In the genomic region with DNA sequence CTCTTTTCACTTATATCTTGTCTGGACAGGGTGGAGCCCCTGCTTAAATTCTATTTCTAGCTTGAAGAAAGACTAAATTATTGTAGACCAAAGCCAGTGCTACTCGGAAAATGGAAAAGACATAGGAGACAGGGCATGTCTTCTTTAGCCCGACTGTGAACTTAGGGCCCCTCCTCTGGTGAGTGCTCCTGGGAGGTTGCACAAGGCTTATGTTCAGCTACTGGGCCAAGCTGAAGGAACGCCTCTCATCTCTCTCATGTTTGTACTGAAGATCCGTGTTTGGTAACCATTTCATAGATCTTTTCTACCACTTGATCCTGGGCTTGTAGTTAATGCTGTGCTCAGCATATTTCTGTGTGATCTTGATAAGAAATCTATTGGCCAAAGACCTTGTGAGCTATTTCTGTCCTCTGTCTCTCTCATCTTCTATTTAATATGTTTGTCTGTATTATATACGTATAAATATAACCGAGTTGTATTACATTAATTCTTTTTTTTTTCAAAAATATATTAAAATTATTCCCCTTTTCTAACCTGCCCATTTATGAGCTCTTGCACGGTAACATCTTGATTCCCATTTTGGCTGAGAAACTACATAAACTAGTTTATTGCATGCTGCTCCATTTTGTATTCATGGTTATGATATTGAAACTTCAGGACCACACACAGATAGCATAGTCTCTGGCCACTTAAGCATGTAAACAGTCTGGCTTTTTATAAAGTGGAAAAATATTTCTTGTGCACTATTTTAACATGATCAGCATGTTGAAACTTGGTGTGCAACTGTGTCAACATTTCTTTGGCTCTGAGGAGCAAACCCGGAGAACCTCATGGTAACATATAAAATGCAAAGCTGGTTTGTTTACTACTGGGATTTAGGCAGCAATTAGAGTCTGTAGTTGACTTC, we compare ENCODE assay signal across 9 cellular contexts.
A peak's percentile ranks its signal among the peaks of the same experiment; 100 is the strongest.
DNase-seq lines count a peak whose midpoint lies in the region; ATAC-seq and TF ChIP-seq lines count a peak whose summit lies in the region.
"Had no signal": no experiment of that assay in that cellular context is flagged by ENCODE, and none has a peak within 500 bp of the region (broad histone marks: within the 10 kb centered on the region; RNA-seq: fewer than 3 reads in every experiment).

No MANE protein-coding gene starts in this region.

- no peaks in the 10 kb centered on the region for H3K36me3 ChIP-seq in lower lobe of right lung
- H3K36me3 ChIP-seq in upper lobe of left lung, result no peaks in the 10 kb centered on the region

- no peak for TF ChIP-seq POLR2A in upper lobe of left lung (IDR thresholded peaks at IDR 0.05)

- no peaks in the 10 kb centered on the region for H3K9me3 Mint-ChIP-seq in dendritic cell treated with granulocyte-macrophage colony-stimulating factor and Interleukin-4, amounts not matched to agents 40 ng/mL and 50 ng/mL, for 4 days

- peaks cover 4% of the 10 kb centered on the region for H3K36me3 Mint-ChIP-seq in dendritic cell treated with granulocyte-macrophage colony-stimulating factor and Interleukin-4, amounts not matched to agents 40 ng/mL and 50 ng/mL, for 4 days (ENCODE audit: low read depth)

- intact Hi-C loops in dendritic cell treated with granulocyte-macrophage colony-stimulating factor and Interleukin-4, amounts not matched to agents 40 ng/mL and 50 ng/mL, for 4 days (cut with micrococcal nuclease), result no loop called here
- intact Hi-C loops in lower lobe of right lung (cut with DNase I), result no loop called here

- WGBS in upper lobe of left lung, 2 donors, result 54 to 55% methylated on average over 8 of the region's 8 CpGs

- DNase-seq in NCI-H1105 treated with DMSO at 0.1 percent for 48 hours (lab: John Stamatoyannopoulos, UW), result peak; percentile 35
- no peak for DNase-seq in NCI-H1105 (lab: John Stamatoyannopoulos, UW)
- DNase-seq in lower lobe of right lung, result no peak
- peak in 1 of 2 donors; percentile 68 for DNase-seq in upper lobe of left lung
- no peak for DNase-seq in stimulated activated CD4-positive, alpha-beta T cell treated with anti-CD3 and anti-CD28 coated beads, Interleukin-12 subunit alpha, Interleukin-12 subunit beta, amount 100 ng/mL, for 4 hours
- no peak for DNase-seq in ACHN
- DNase-seq in H4 (ENCODE audit: low spot score), result no peak
- DNase-seq: central memory CD4-positive, alpha-beta T cell had no signal

- no peak for TF ChIP-seq EP300 in upper lobe of left lung (IDR thresholded peaks at IDR 0.05)

- peaks cover 78% of the 10 kb centered on the region for H3K4me1 Mint-ChIP-seq in dendritic cell treated with granulocyte-macrophage colony-stimulating factor and Interleukin-4, amounts not matched to agents 40 ng/mL and 50 ng/mL, for 4 days (ENCODE audit: low read depth)

- in situ Hi-C loops in ACHN (cut with HindIII; ENCODE audit: low pct_ligation_motif_present, low pct_unique_long_range_greater_than_20kb, low sequenced_read_pairs), result no loop called here

- no peaks in the 10 kb centered on the region for H3K27me3 Mint-ChIP-seq in dendritic cell treated with granulocyte-macrophage colony-stimulating factor and Interleukin-4, amounts not matched to agents 40 ng/mL and 50 ng/mL, for 4 days

- peak overlapping the region; percentile 79 for H3K27ac Mint-ChIP-seq in dendritic cell treated with granulocyte-macrophage colony-stimulating factor and Interleukin-4, amounts not matched to agents 40 ng/mL and 50 ng/mL, for 4 days

- TF ChIP-seq CTCF in lower lobe of right lung (IDR thresholded peaks at IDR 0.05), result no peak
- no peak for TF ChIP-seq CTCF in upper lobe of left lung (IDR thresholded peaks at IDR 0.05)

- H3K4me3 ChIP-seq in lower lobe of right lung (no peak overlapping the region), upper lobe of left lung (no peak overlapping the region)

- H3K27ac ChIP-seq in lower lobe of right lung, result peak overlapping the region; percentile 69
- peak overlapping the region; percentile 67 to 81 (median 72) for H3K27ac ChIP-seq in upper lobe of left lung

- H3K9me3 ChIP-seq in lower lobe of right lung (no peaks in the 10 kb centered on the region), upper lobe of left lung (no peaks in the 10 kb centered on the region)

- H3K4me3 Mint-ChIP-seq in dendritic cell treated with granulocyte-macrophage colony-stimulating factor and Interleukin-4, amounts not matched to agents 40 ng/mL and 50 ng/mL, for 4 days, result no peak overlapping the region

- peak; percentile 64 to 73 for ATAC-seq in lower lobe of right lung
- peak; percentile 38 to 83 for ATAC-seq in upper lobe of left lung (ENCODE audit: low FRiP score in 2 of 2)

- H3K4me1 ChIP-seq in lower lobe of right lung, result peaks cover 63% of the 10 kb centered on the region
- H3K4me1 ChIP-seq in upper lobe of left lung, result peaks cover 28 to 61% (median 41%) of the 10 kb centered on the region in 4 donors

- no peaks in the 10 kb centered on the region for H3K27me3 ChIP-seq in lower lobe of right lung (ENCODE audit: low read depth)
- H3K27me3 ChIP-seq in upper lobe of left lung, result no peaks in the 10 kb centered on the region
